13 cellular contexts compared by ENCODE assay signal in genomic region chr20:3803854-3804253, GRCh38. TPM values are rescaled to one million over a fixed set of nuclear protein-coding genes. Genes with fewer than 3 reads are reported as not detected.
A peak's percentile ranks its signal among the peaks of the same experiment; 100 is the strongest.
DNase-seq lines count a peak whose midpoint lies in the region; ATAC-seq lines count a peak whose summit lies in the region.
"Had no signal": no experiment of that assay in that cellular context is flagged by ENCODE, and none has a peak within 500 bp of the region (broad histone marks: within the 10 kb centered on the region; RNA-seq: fewer than 3 reads in every experiment).

No MANE protein-coding gene starts in this region.

- peak overlapping the region; percentile 24; the same call in 1 of the 2 replicates for H3K27ac ChIP-seq in BLaER1
- H3K27ac ChIP-seq: SJSA1 had no signal

- H3K4me1 Mint-ChIP-seq in central memory CD8-positive, alpha-beta T cell = peaks cover 79% of the 10 kb centered on the region
- peaks cover 44 to 85% (median 82%) of the 10 kb centered on the region in 4 donors for H3K4me1 Mint-ChIP-seq in naive thymus-derived CD8-positive, alpha-beta T cell

- H3K36me3 ChIP-seq in BLaER1 = peaks cover 65% of the 10 kb centered on the region

- H3K27ac Mint-ChIP-seq in central memory CD8-positive, alpha-beta T cell (ENCODE audit: low read depth) = no peak overlapping the region
- peak overlapping the region; percentile 77 to 97 (median 88) for H3K27ac Mint-ChIP-seq in naive thymus-derived CD8-positive, alpha-beta T cell

- no peak overlapping the region for H3K4me3 ChIP-seq in BLaER1
- H3K4me3 ChIP-seq: psoas muscle, SJSA1 had no signal

- H3K9me3 Mint-ChIP-seq in central memory CD8-positive, alpha-beta T cell = no peaks in the 10 kb centered on the region
- H3K9me3 Mint-ChIP-seq in naive thymus-derived CD8-positive, alpha-beta T cell = no peaks in the 10 kb centered on the region

- no peaks in the 10 kb centered on the region for H3K27me3 ChIP-seq in BLaER1
- H3K27me3 ChIP-seq: SJSA1 had no signal

- peak; percentile 33 for DNase-seq in DMS 273 treated with DMSO at 0.1 percent for 48 hours (lab: John Stamatoyannopoulos, UW)
- DNase-seq in central memory CD8-positive, alpha-beta T cell (ENCODE audit: low spot score in 2 of 2) = no peak
- peak in 1 of 10 donors; percentile 38 for DNase-seq in naive thymus-derived CD8-positive, alpha-beta T cell
- no peak for DNase-seq in SHP77 (lab: John Stamatoyannopoulos, UW)
- DNase-seq: Calu3; effector CD4-positive, alpha-beta T cell; islet precursor cell; stimulated activated CD4-positive, alpha-beta T cell treated with anti-CD3 and anti-CD28 coated beads, Interleukin-1b, Interleukin-23, amount 100 ng/mL, for 48 hours had no signal

- no peaks in the 10 kb centered on the region for H3K27me3 Mint-ChIP-seq in central memory CD8-positive, alpha-beta T cell
- no peaks in the 10 kb centered on the region for H3K27me3 Mint-ChIP-seq in naive thymus-derived CD8-positive, alpha-beta T cell

- no peak overlapping the region for H3K9ac ChIP-seq in BLaER1

- POLR2A ChIA-PET in naive thymus-derived CD8-positive, alpha-beta T cell (lab: Charles Lee) = no interaction called here

- peak overlapping the region; percentile 41 for H3K4me3 Mint-ChIP-seq in central memory CD8-positive, alpha-beta T cell
- H3K4me3 Mint-ChIP-seq in naive thymus-derived CD8-positive, alpha-beta T cell = peak overlapping the region in 5 of 10 donors; percentile 4 to 50 (median 36)

- H3K36me3 Mint-ChIP-seq in central memory CD8-positive, alpha-beta T cell (ENCODE audit: insufficient read depth) = peaks cover 59% of the 10 kb centered on the region
- H3K36me3 Mint-ChIP-seq in naive thymus-derived CD8-positive, alpha-beta T cell = peaks cover 9 to 74% (median 42%) of the 10 kb centered on the region in 3 donors

- H3K9me3 ChIP-seq in BLaER1 = no peaks in the 10 kb centered on the region
- H3K9me3 ChIP-seq: psoas muscle, SJSA1 had no signal

- H3K4me1 ChIP-seq in BLaER1 = peaks cover 71% of the 10 kb centered on the region

- H3K4me2 ChIP-seq in BLaER1 = no peak overlapping the region

- H4K20me1 ChIP-seq in BLaER1 = no peaks in the 10 kb centered on the region

- ATAC-seq in central memory CD8-positive, alpha-beta T cell (replicated peaks; ENCODE audit: extremely low read depth, poor library complexity, severe bottlenecking) = no peak
- no peak for ATAC-seq in naive thymus-derived CD8-positive, alpha-beta T cell
- ATAC-seq in HG03135 (IDR thresholded peaks at IDR 0.05; ENCODE audit: unreplicated experiment) (no peak), HG03442 (IDR thresholded peaks at IDR 0.05; ENCODE audit: unreplicated experiment) (no peak)
- ATAC-seq: psoas muscle had no signal

RNA-seq across cellular contexts. Expression of gene CDC25B, which starts 7.7 kb away (rescaled TPM):
- 100 to 1,000 TPM; 320 to 336 TPM for total RNA-seq in naive thymus-derived CD8-positive, alpha-beta T cell
- polyA plus RNA-seq in naive thymus-derived CD8-positive, alpha-beta T cell = 10 to 100 TPM; 38.1 to 49.7 (median 42.0) TPM

RNA-seq across cellular contexts. Expression of gene AP5S1, which starts 16.5 kb away (rescaled TPM):
- total RNA-seq in naive thymus-derived CD8-positive, alpha-beta T cell = 10 to 100 TPM; 12.6 to 14.5 TPM
- 10 to 100 TPM; 10.1 to 21.8 (median 19.3) TPM for polyA plus RNA-seq in naive thymus-derived CD8-positive, alpha-beta T cell

RNA-seq across cellular contexts. Expression of gene CENPB, which starts 17.3 kb away (rescaled TPM):
- 10 to 100 TPM; 45.8 to 48.6 TPM for total RNA-seq in naive thymus-derived CD8-positive, alpha-beta T cell
- 1 to 10 TPM; 1.0 to 1.7 (median 1.4) TPM for polyA plus RNA-seq in naive thymus-derived CD8-positive, alpha-beta T cell

RNA-seq across cellular contexts. Expression of gene SPEF1, which starts 22.6 kb away (rescaled TPM):
- total RNA-seq in naive thymus-derived CD8-positive, alpha-beta T cell = under 1 TPM in 1 of 2 experiments, not detected in 1; 0.33 TPM
- polyA plus RNA-seq in naive thymus-derived CD8-positive, alpha-beta T cell = not detected
- total RNA-seq: SJSA1 had no signal

RNA-seq across cellular contexts. Expression of gene ADISSP, which starts 36.3 kb away (rescaled TPM):
- total RNA-seq in naive thymus-derived CD8-positive, alpha-beta T cell = 10 to 100 TPM; 19.5 to 19.6 TPM
- 10 to 100 TPM; 17.6 to 32.4 (median 22.2) TPM for polyA plus RNA-seq in naive thymus-derived CD8-positive, alpha-beta T cell
